In the genomic region with DNA sequence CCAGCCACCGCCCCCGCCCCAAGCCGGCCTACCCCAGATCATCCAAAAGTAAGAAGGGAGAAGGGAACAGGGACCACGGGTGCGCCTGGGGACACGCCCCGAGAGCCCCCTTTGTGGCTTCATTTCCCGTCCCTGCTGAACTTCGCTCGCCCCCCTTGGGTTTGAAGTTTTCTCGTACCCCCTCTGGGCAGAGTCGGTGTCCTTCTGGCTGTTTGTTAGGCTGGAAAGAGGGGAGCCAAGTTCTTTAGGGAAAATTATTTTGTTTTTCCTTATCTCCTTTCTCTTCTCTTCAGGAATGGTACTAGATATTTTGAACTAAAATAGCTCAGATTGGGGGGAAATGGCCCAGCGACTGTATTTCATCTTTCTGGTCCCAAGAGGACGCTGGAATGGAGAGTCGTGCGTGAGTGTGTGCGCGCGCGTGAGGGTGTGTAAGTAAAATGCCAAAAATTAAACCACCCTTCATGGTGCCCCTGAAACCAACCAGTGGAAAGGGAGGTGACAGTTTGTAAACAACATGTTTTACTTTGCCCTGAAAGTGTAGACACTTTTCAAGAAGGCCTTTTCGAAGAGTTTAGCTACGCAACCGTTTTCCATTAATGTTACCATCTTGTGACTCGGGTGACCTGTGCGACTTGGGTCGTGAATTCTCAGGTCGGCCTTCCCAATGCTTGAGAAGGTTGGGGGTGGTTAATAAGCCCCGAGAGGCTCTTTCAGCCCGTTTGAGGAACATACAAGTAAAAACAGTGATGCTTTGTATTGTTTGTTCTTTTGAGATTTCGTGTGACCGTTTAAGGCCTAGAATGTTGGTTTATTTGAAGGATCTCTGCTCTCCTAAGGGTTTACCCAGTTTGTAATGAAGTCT, we compare ENCODE assay signal across 1 cellular context.
A peak's percentile ranks its signal among the peaks of the same experiment; 100 is the strongest.
TF ChIP-seq lines count a peak whose summit lies in the region.

No MANE protein-coding gene starts in this region.

TF ChIP-seq in H1, 55 proteins besides CTCF, POLR2A, EP300 and RAD21:
- no peak for TF ChIP-seq RFX5 (IDR thresholded peaks at IDR 0.05; ENCODE audit: borderline replicate concordance, low read depth, low read length)
- TF ChIP-seq HDAC2 (IDR thresholded peaks at IDR 0.05; ENCODE audit: borderline replicate concordance in 1 of 2, low read depth in 2 of 2, low read length in 2 of 2): no peak
- no peak for TF ChIP-seq TAF1 (IDR thresholded peaks at IDR 0.05; ENCODE audit: low read depth, low read length)
- no peak for TF ChIP-seq SP1 (IDR thresholded peaks at IDR 0.05; ENCODE audit: low read depth, low read length)
- TF ChIP-seq CHD2 (IDR thresholded peaks at IDR 0.05; ENCODE audit: low read length): no peak
- TF ChIP-seq JUND (IDR thresholded peaks at IDR 0.05; ENCODE audit: low read length): no peak
- no peak for TF ChIP-seq ASH2L (IDR thresholded peaks at IDR 0.05; ENCODE audit: low read length)
- TF ChIP-seq POU5F1 (IDR thresholded peaks at IDR 0.05; ENCODE audit: low read depth, low read length): no peak
- no peak for TF ChIP-seq FOSL1 (IDR thresholded peaks at IDR 0.05; ENCODE audit: insufficient read depth, low read depth, low read length)
- TF ChIP-seq SUZ12 (IDR thresholded peaks at IDR 0.05; ENCODE audit: low read length): peak; percentile 62; the same call in 1 of the 2 replicates
- no peak for TF ChIP-seq CTBP2 (IDR thresholded peaks at IDR 0.05; ENCODE audit: borderline replicate concordance, insufficient read depth, insufficient read length, low read length)
- TF ChIP-seq GABPA (IDR thresholded peaks at IDR 0.05; ENCODE audit: borderline replicate concordance, insufficient read depth, low read length): no peak
- no peak for TF ChIP-seq CHD1 (IDR thresholded peaks at IDR 0.05; ENCODE audit: low read depth, low read length)
- 0 out of 2 replicates have a peak, but pooled peaks have one; percentile 8 for TF ChIP-seq NRF1 (IDR thresholded peaks at IDR 0.05; ENCODE audit: low read depth, low read length)
- TF ChIP-seq SP4 (IDR thresholded peaks at IDR 0.05; ENCODE audit: low read length): no peak
- TF ChIP-seq, protein P1, sequence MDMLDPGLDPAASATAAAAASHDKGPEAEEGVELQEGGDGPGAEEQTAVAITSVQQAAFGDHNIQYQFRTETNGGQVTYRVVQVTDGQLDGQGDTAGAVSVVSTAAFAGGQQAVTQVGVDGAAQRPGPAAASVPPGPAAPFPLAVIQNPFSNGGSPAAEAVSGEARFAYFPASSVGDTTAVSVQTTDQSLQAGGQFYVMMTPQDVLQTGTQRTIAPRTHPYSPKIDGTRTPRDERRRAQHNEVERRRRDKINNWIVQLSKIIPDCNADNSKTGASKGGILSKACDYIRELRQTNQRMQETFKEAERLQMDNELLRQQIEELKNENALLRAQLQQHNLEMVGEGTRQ (IDR thresholded peaks at IDR 0.05; ENCODE audit: low read length): no peak
- TF ChIP-seq SAP30 (IDR thresholded peaks at IDR 0.05; ENCODE audit: insufficient read depth, insufficient replicate concordance, low read length): no peak
- TF ChIP-seq CEBPB (IDR thresholded peaks at IDR 0.05; ENCODE audit: low read depth, low read length): no peak
- TF ChIP-seq JUN (IDR thresholded peaks at IDR 0.05; ENCODE audit: low read depth, low read length): no peak
- TF ChIP-seq BRCA1 (IDR thresholded peaks at IDR 0.05; ENCODE audit: low read depth, low read length): no peak
- TF ChIP-seq RXRA (IDR thresholded peaks at IDR 0.05; ENCODE audit: insufficient read depth, low read depth, low read length): no peak
- TF ChIP-seq RNF2 (IDR thresholded peaks at IDR 0.05; ENCODE audit: borderline replicate concordance, low read depth, low read length, missing control alignments, poor library complexity, severe bottlenecking): peak; percentile 76
- TF ChIP-seq TBP (IDR thresholded peaks at IDR 0.05; ENCODE audit: low read depth, low read length): no peak
- TF ChIP-seq, protein P2, sequence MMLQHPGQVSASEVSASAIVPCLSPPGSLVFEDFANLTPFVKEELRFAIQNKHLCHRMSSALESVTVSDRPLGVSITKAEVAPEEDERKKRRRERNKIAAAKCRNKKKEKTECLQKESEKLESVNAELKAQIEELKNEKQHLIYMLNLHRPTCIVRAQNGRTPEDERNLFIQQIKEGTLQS (IDR thresholded peaks at IDR 0.05; ENCODE audit: insufficient read depth, low read depth, low read length): no peak
- no peak for TF ChIP-seq TEAD4 (IDR thresholded peaks at IDR 0.05; ENCODE audit: low read depth, low read length)
- no peak for TF ChIP-seq TCF12 (IDR thresholded peaks at IDR 0.05; ENCODE audit: low read depth, low read length)
- TF ChIP-seq SRF (IDR thresholded peaks at IDR 0.05; ENCODE audit: low read depth, low read length): no peak
- no peak for TF ChIP-seq SP2 (IDR thresholded peaks at IDR 0.05; ENCODE audit: low read length)
- no peak for TF ChIP-seq BCL11A (IDR thresholded peaks at IDR 0.05; ENCODE audit: low read depth in 2 of 2, low read length in 2 of 2)
- no peak for TF ChIP-seq HDAC6 (IDR thresholded peaks at IDR 0.05; ENCODE audit: low read depth, low read length)
- no peak for TF ChIP-seq BACH1 (IDR thresholded peaks at IDR 0.05; ENCODE audit: low read length)
- no peak for TF ChIP-seq RBBP5 (IDR thresholded peaks at IDR 0.05; ENCODE audit: borderline replicate concordance, low read depth, low read length)
- TF ChIP-seq ATF2 (IDR thresholded peaks at IDR 0.05; ENCODE audit: low read length): no peak
- TF ChIP-seq CBX8 (IDR thresholded peaks at IDR 0.05; ENCODE audit: borderline replicate concordance, low read depth, low read length): peak; percentile 85; the same call in 1 of the 2 replicates
- TF ChIP-seq ZNF274 (IDR thresholded peaks at IDR 0.05; ENCODE audit: borderline replicate concordance, extremely low read depth, low read length): no peak
- TF ChIP-seq MAX (IDR thresholded peaks at IDR 0.05): no peak
- TF ChIP-seq EZH2 (IDR thresholded peaks at IDR 0.05; ENCODE audit: low read depth, low read length, severe bottlenecking): peak; percentile 59
- no peak for TF ChIP-seq CREB1 (IDR thresholded peaks at IDR 0.05)
- TF ChIP-seq TAF7 (optimal IDR thresholded peaks at IDR 0.05; ENCODE audit: borderline replicate concordance, low read depth, low read length): no peak
- TF ChIP-seq EGR1 (IDR thresholded peaks at IDR 0.05; ENCODE audit: borderline replicate concordance, low read depth, low read length): no peak
